In genomic region chr11:3827434-3828186, GRCh38 we compare ENCODE assay signal across 14 cellular contexts. TPM values are rescaled to one million over a fixed set of nuclear protein-coding genes. Genes with fewer than 3 reads are reported as not detected.
A peak's percentile ranks its signal among the peaks of the same experiment; 100 is the strongest.
DNase-seq lines count a peak whose midpoint lies in the region; FAIRE-seq and TF ChIP-seq lines count a peak whose summit lies in the region.
"Had no signal": no experiment of that assay in that cellular context is flagged by ENCODE, and none has a peak within 500 bp of the region (broad histone marks: within the 10 kb centered on the region; RNA-seq: fewer than 3 reads in every experiment).

No MANE protein-coding gene starts in this region.

- peaks cover 49% of the 10 kb centered on the region for H3K79me2 ChIP-seq in mammary epithelial cell (ENCODE audit: insufficient read depth, low read length)

- H3K4me3 Mint-ChIP-seq in CD4-positive, alpha-beta memory T cell, result no peak overlapping the region
- no peak overlapping the region for H3K4me3 Mint-ChIP-seq in nephron progenitor cell
- H3K4me3 Mint-ChIP-seq: brain had no signal

- H3K27ac ChIP-seq in CD4-positive, alpha-beta memory T cell (ENCODE audit: low read depth, low read length), result no peak overlapping the region
- H3K27ac ChIP-seq in mammary epithelial cell (ENCODE audit: insufficient read depth, low read depth, low read length) (no peak overlapping the region), thyroid gland (no peak overlapping the region)
- H3K27ac ChIP-seq: esophagus squamous epithelium had no signal

- H4K20me1 ChIP-seq in mammary epithelial cell (ENCODE audit: insufficient read depth, low read length), result no peaks in the 10 kb centered on the region

- 94% methylated on average over 25 of the region's 35 CpGs for WGBS in mammary epithelial cell (ENCODE audit: low coverage, missing lambda C conversion rate)
- 95% methylated on average over 28 of the region's 35 CpGs for WGBS in thyroid gland, 2 donors

- H3K27me3 Mint-ChIP-seq in CD4-positive, alpha-beta memory T cell, result no peaks in the 10 kb centered on the region
- no peaks in the 10 kb centered on the region for H3K27me3 Mint-ChIP-seq in nephron progenitor cell (ENCODE audit: low read depth, poor library complexity)
- H3K27me3 Mint-ChIP-seq: brain had no signal

- intact Hi-C loops in CD4-positive, alpha-beta memory T cell (cut with micrococcal nuclease), result no loop called here
- intact Hi-C loops in mammary epithelial cell (cut with micrococcal nuclease), result no loop called here
- intact Hi-C loops in thyroid gland (cut with DNase I), result no loop called here

- CTCF ChIA-PET in CD4-positive, alpha-beta memory T cell (lab: Charles Lee; ENCODE audit: partially characterized antibody), result interaction anchor here (1.1 to 6.4 kb wide), 6 partner anchors 10 to 245 kb away, joined by 3 to 151 read pairs (median 19); partner anchors contain the start of gene RHOG
- CTCF ChIA-PET in mammary epithelial cell (lab: Charles Lee; ENCODE audit: low non-redundant PET), result no interaction called here

- H3K9me3 ChIP-seq in CD4-positive, alpha-beta memory T cell (ENCODE audit: control insufficient read depth in 1 of 2, low read length in 2 of 2), result no peaks in the 10 kb centered on the region
- H3K9me3 ChIP-seq in mammary epithelial cell (replicated peaks; ENCODE audit: insufficient read depth, low read length), result no peaks in the 10 kb centered on the region
- H3K9me3 ChIP-seq in thyroid gland, result no peaks in the 10 kb centered on the region
- H3K9me3 ChIP-seq: esophagus squamous epithelium had no signal

- TSS peak; percentile 53 for BruUV-seq in mammary epithelial cell (replicated peaks; lab: Mats Ljungman, UMichigan)

- H3K36me3 ChIP-seq in CD4-positive, alpha-beta memory T cell (ENCODE audit: insufficient read depth, low read length), result peaks cover 55% of the 10 kb centered on the region
- H3K36me3 ChIP-seq in mammary epithelial cell (ENCODE audit: insufficient read depth, low read length) (peaks cover 13% of the 10 kb centered on the region), thyroid gland (peaks cover 12 to 17% of the 10 kb centered on the region in 2 donors)

- peaks cover 36 to 68% of the 10 kb centered on the region in 2 donors for H3K36me3 Mint-ChIP-seq in CD4-positive, alpha-beta memory T cell
- peaks cover 69% of the 10 kb centered on the region for H3K36me3 Mint-ChIP-seq in nephron progenitor cell (ENCODE audit: low read depth)

- FAIRE-seq in HTR-8/SVneo (lab: Jason Lieb, UNC), result peak; percentile 55
- FAIRE-seq: kidney had no signal

- H3K4me1 Mint-ChIP-seq in CD4-positive, alpha-beta memory T cell, result peaks cover 44 to 72% (median 55%) of the 10 kb centered on the region in 4 donors
- peaks cover 37% of the 10 kb centered on the region for H3K4me1 Mint-ChIP-seq in nephron progenitor cell
- H3K4me1 Mint-ChIP-seq: brain had no signal

- H3K9me3 Mint-ChIP-seq in CD4-positive, alpha-beta memory T cell, result no peaks in the 10 kb centered on the region
- H3K9me3 Mint-ChIP-seq in nephron progenitor cell, result no peaks in the 10 kb centered on the region

- dilution Hi-C loops in mammary epithelial cell (cut with HindIII; ENCODE audit: low sequenced_read_pairs), result no loop called here

- in situ Hi-C loops in mammary epithelial cell (cut with MboI; ENCODE audit: low sequenced_read_pairs in 2 of 2), result no loop called here

- no peaks in the 10 kb centered on the region for H3K27me3 ChIP-seq in CD4-positive, alpha-beta memory T cell (ENCODE audit: insufficient read depth, low read length)
- H3K27me3 ChIP-seq in mammary epithelial cell (ENCODE audit: insufficient read depth, low read length) (no peaks in the 10 kb centered on the region), thyroid gland (no peaks in the 10 kb centered on the region)
- H3K27me3 ChIP-seq: esophagus squamous epithelium had no signal

- no peak overlapping the region for H3K9ac ChIP-seq in mammary epithelial cell (ENCODE audit: insufficient read depth, low read length)

- H3K27ac Mint-ChIP-seq in CD4-positive, alpha-beta memory T cell, result peak overlapping the region in 4 of 7 donors; percentile 42 to 89 (median 61)
- peak overlapping the region; percentile 68 for H3K27ac Mint-ChIP-seq in nephron progenitor cell

- no peak overlapping the region for H3K4me2 ChIP-seq in mammary epithelial cell (ENCODE audit: insufficient read depth, low read depth, low read length)
- H3K4me2 ChIP-seq: smooth muscle cell had no signal

- no peak overlapping the region for H3K4me3 ChIP-seq in CD4-positive, alpha-beta memory T cell (ENCODE audit: low read length in 2 of 2)
- no peak overlapping the region for H3K4me3 ChIP-seq in mammary epithelial cell (replicated peaks in 1 of 3; ENCODE audit: insufficient read depth in 1 of 3, low read depth in 2 of 3, low read length in 3 of 3)
- H3K4me3 ChIP-seq in thyroid gland (replicated peaks in 1 of 3), result no peak overlapping the region
- H3K4me3 ChIP-seq: esophagus squamous epithelium, smooth muscle cell had no signal

- POLR2A ChIA-PET in CD4-positive, alpha-beta memory T cell (lab: Charles Lee; ENCODE audit: partially characterized antibody), result interaction anchor here (1.2 to 12.0 kb wide), 3 partner anchors 10 to 17 kb away, joined by 4 to 221 read pairs (median 66); partner anchors contain the start of gene RHOG

- TF ChIP-seq CTCF in mammary epithelial cell (conservative IDR thresholded peaks at IDR 0.05 in 1 of 2, IDR thresholded peaks at IDR 0.05 in 1 of 2; ENCODE audit: extremely low read depth in 1 of 2, insufficient read depth in 1 of 2, low read depth in 1 of 2, low read length in 2 of 2) (no peak), nephron progenitor cell (IDR thresholded peaks at IDR 0.05) (no peak), thyroid gland (IDR thresholded peaks at IDR 0.05) (no peak)

- no peak for TF ChIP-seq POLR2A in thyroid gland (IDR thresholded peaks at IDR 0.05)

- peaks cover 46% of the 10 kb centered on the region for H3K4me1 ChIP-seq in CD4-positive, alpha-beta memory T cell (ENCODE audit: insufficient read depth, low read length)
- H3K4me1 ChIP-seq in mammary epithelial cell (ENCODE audit: insufficient read depth, low read length) (peaks cover 8% of the 10 kb centered on the region), thyroid gland (peaks cover 0 to 3% of the 10 kb centered on the region in 2 donors)

- DNase-seq in CD4-positive, alpha-beta memory T cell, result no peak
- DNase-seq in HTR-8/SVneo (ENCODE audit: insufficient read length, low spot score) (no peak), mammary epithelial cell (no peak), nephron progenitor cell (no peak), thyroid gland (no peak), NCI-H1694 (lab: John Stamatoyannopoulos, UW) (no peak)
- no peak for DNase-seq in activated effector memory CD4-positive, alpha-beta T cell treated with Interleukin-2 at 50 U/mL for 16 hours
- DNase-seq: activated naive CD4-positive, alpha-beta T cell; esophagus squamous epithelium; kidney; NCI-H1092 treated with DMSO at 0.1 percent for 48 hours; NCI-H2171 treated with DMSO at 0.1 percent for 48 hours had no signal

- no peak overlapping the region for H2AFZ ChIP-seq in mammary epithelial cell (ENCODE audit: low read depth, low read length)

RNA-seq across cellular contexts. Expression of gene RHOG, which starts 13.1 kb away (rescaled TPM):
- 100 to 1,000 TPM in 1 of 2 experiments, 10 to 100 TPM in 1; 99.4 to 103 TPM for total RNA-seq in CD4-positive, alpha-beta memory T cell
- polyA plus RNA-seq in CD4-positive, alpha-beta memory T cell, result 100 to 1,000 TPM; 124 to 228 TPM
- total RNA-seq in mammary epithelial cell (10 to 100 TPM; 11.5 to 61.4 TPM), thyroid gland (10 to 100 TPM; 17.3 to 39.0 (median 27.8) TPM)
- polyA plus RNA-seq in mammary epithelial cell, result 92.3 TPM
- polyA minus RNA-seq in mammary epithelial cell, result 107 TPM

RNA-seq across cellular contexts. Expression of gene PGAP2, which starts 19.2 kb away (rescaled TPM):
- 10 to 100 TPM; 18.4 to 20.7 TPM for total RNA-seq in CD4-positive, alpha-beta memory T cell
- 10 to 100 TPM; 16.2 to 18.6 TPM for polyA plus RNA-seq in CD4-positive, alpha-beta memory T cell
- 10 to 100 TPM; 20.3 to 36.4 TPM for total RNA-seq in mammary epithelial cell
- polyA plus RNA-seq in mammary epithelial cell, result 45.2 TPM
- 74.2 TPM for polyA minus RNA-seq in mammary epithelial cell
- total RNA-seq in thyroid gland, result 10 to 100 TPM; 24.6 to 36.5 (median 30.5) TPM

RNA-seq across cellular contexts. Expression of gene STIM1, which starts 27.9 kb away (rescaled TPM):
- 10 to 100 TPM; 87.1 to 87.4 TPM for total RNA-seq in CD4-positive, alpha-beta memory T cell
- 10 to 100 TPM; 27.7 to 43.8 TPM for polyA plus RNA-seq in CD4-positive, alpha-beta memory T cell
- total RNA-seq in mammary epithelial cell, result 10 to 100 TPM; 57.0 to 74.0 TPM
- 45.2 TPM for polyA plus RNA-seq in mammary epithelial cell
- 74.4 TPM for polyA minus RNA-seq in mammary epithelial cell
- 10 to 100 TPM; 54.3 to 89.2 (median 71.0) TPM for total RNA-seq in thyroid gland

RNA-seq across cellular contexts. Expression of gene NUP98, which starts 30.3 kb away (rescaled TPM):
- total RNA-seq in CD4-positive, alpha-beta memory T cell, result 100 to 1,000 TPM; 109 to 112 TPM
- polyA plus RNA-seq in CD4-positive, alpha-beta memory T cell, result 10 to 100 TPM; 31.9 to 51.8 TPM
- 100 to 1,000 TPM in 1 of 2 donors, 10 to 100 TPM in 1; 73.6 to 108 TPM for total RNA-seq in mammary epithelial cell
- 105 TPM for polyA plus RNA-seq in mammary epithelial cell
- 493 TPM for polyA minus RNA-seq in mammary epithelial cell
- 100 to 1,000 TPM; 117 to 188 (median 160) TPM for total RNA-seq in thyroid gland
